Comparison of ENCODE assay signal across 8 cellular contexts in genomic region chr2:201781583-201782051, GRCh38. TPM values are rescaled to one million over a fixed set of nuclear protein-coding genes. Genes with fewer than 3 reads are reported as not detected.
A peak's percentile ranks its signal among the peaks of the same experiment; 100 is the strongest.
DNase-seq lines count a peak whose midpoint lies in the region; TF ChIP-seq lines count a peak whose summit lies in the region.

No MANE protein-coding gene starts in this region.

- H3K4me1 ChIP-seq in iPS-15b (ENCODE audit: control insufficient read depth, insufficient read depth, low read length), result peaks cover 15% of the 10 kb centered on the region
- H3K4me1 ChIP-seq in skeletal muscle tissue (ENCODE audit: control insufficient read depth in 3 of 3, insufficient read depth in 3 of 3, low read length in 3 of 3), result peaks cover 5 to 22% (median 17%) of the 10 kb centered on the region in 3 donors

- H3K9ac ChIP-seq in iPS-15b (ENCODE audit: low read depth, low read length) (peak overlapping the region; percentile 83), skeletal muscle tissue (ENCODE audit: low read depth in 1 of 3, low read length in 3 of 3) (peak overlapping the region; percentile 73 to 93 (median 85))

- no peak for TF ChIP-seq POLR2A in NB4 (IDR thresholded peaks at IDR 0.05; ENCODE audit: extremely low read depth, insufficient read length)

- TF ChIP-seq CTCF in NB4 (IDR thresholded peaks at IDR 0.05; ENCODE audit: low read depth, low read length), result no peak

- peak; percentile 31 for DNase-seq in activated CD4-positive, alpha-beta T cell treated with anti-CD3 and anti-CD28 coated beads for 48 hours
- DNase-seq in activated CD4-positive, alpha-beta T cell treated with anti-CD3 and anti-CD28 coated beads for 1 hour, result no peak
- DNase-seq in NB4 (ENCODE audit: low read depth) (peak; percentile 78), NCI-H1092 treated with DMSO at 0.1 percent for 48 hours (lab: John Stamatoyannopoulos, UW) (no peak), SIG-M5 (lab: John Stamatoyannopoulos, UW) (no peak)

- H3K27ac ChIP-seq in angular gyrus (ENCODE audit: low read depth, low read length) (peak overlapping the region; percentile 84), skeletal muscle tissue (ENCODE audit: low read depth, low read length) (peak overlapping the region; percentile 79)

- H3K27me3 ChIP-seq in iPS-15b (ENCODE audit: control insufficient read depth, insufficient read depth, low read length), result no peaks in the 10 kb centered on the region
- no peaks in the 10 kb centered on the region for H3K27me3 ChIP-seq in skeletal muscle tissue (ENCODE audit: control insufficient read depth in 3 of 3, insufficient read depth in 3 of 3, low read length in 3 of 3)

- H3K36me3 ChIP-seq in iPS-15b (ENCODE audit: control insufficient read depth, insufficient read depth, low read length) (no peaks in the 10 kb centered on the region), skeletal muscle tissue (ENCODE audit: control insufficient read depth in 3 of 3, insufficient read depth in 3 of 3, low read length in 3 of 3) (no peaks in the 10 kb centered on the region)

- no peaks in the 10 kb centered on the region for H3K9me3 ChIP-seq in iPS-15b (ENCODE audit: control insufficient read depth, insufficient read depth, low read length)
- no peaks in the 10 kb centered on the region for H3K9me3 ChIP-seq in skeletal muscle tissue (ENCODE audit: control insufficient read depth in 3 of 3, low read length in 3 of 3)

- peak overlapping the region; percentile 90 for H3K4me3 ChIP-seq in NB4 (ENCODE audit: low read depth, low read length)
- peak overlapping the region; percentile 96 for H3K4me3 ChIP-seq in iPS-15b (ENCODE audit: low read depth, low read length)
- H3K4me3 ChIP-seq in skeletal muscle tissue (ENCODE audit: low read length in 3 of 3), result peak overlapping the region; percentile 76 to 96 (median 96)

RNA-seq across cellular contexts. Expression of gene ALS2, which starts 0.9 kb away (rescaled TPM):
- 28.2 TPM for total RNA-seq in skeletal muscle tissue

RNA-seq across cellular contexts. Expression of gene CDK15, which starts 24.7 kb away (rescaled TPM):
- total RNA-seq in skeletal muscle tissue, result 0.52 TPM

Comparison
In these comparisons a context has a peak if more than half of its experiments do, and no peak if none do; other contexts are left out.
1. DNase-seq: peak in activated CD4-positive, alpha-beta T cell treated with anti-CD3 and anti-CD28 coated beads for 48 hours (single experiment) and NB4 (single experiment); none in activated CD4-positive, alpha-beta T cell treated with anti-CD3 and anti-CD28 coated beads for 1 hour (single experiment), NCI-H1092 treated with DMSO at 0.1 percent for 48 hours (single experiment) and SIG-M5 (single experiment).
2. Peak in every context shown above with its lines, with median percentiles within 50 percentile points of each other: H3K4me3 ChIP-seq.